30 cellular contexts compared by ENCODE assay signal in genomic region chr20:36196676-36197075, GRCh38. TPM values are rescaled to one million over a fixed set of nuclear protein-coding genes. Genes with fewer than 3 reads are reported as not detected.
"Had no signal": no experiment of that assay in that cellular context is flagged by ENCODE, and none has a peak within 500 bp of the region (broad histone marks: within the 10 kb centered on the region; RNA-seq: fewer than 3 reads in every experiment).

No MANE protein-coding gene starts in this region.

- H3K27ac ChIP-seq: brain microvascular endothelial cell, esophagus muscularis mucosa, foreskin keratinocyte, gastrocnemius medialis had no signal

- DNase-seq: activated CD4-positive, alpha-beta memory T cell treated with anti-CD3 and anti-CD28 coated beads, Interleukin-2, amount 10 ng/mL, durations not matched to agents 7 days and 5 days; activated CD4-positive, alpha-beta T cell treated with anti-CD3 and anti-CD28 coated beads for 1 hour; activated CD4-positive, alpha-beta T cell treated with anti-CD3 and anti-CD28 coated beads for 4 hours; activated CD4-positive, alpha-beta T cell treated with anti-CD3 and anti-CD28 coated beads, Interleukin-2, amount 10 ng/mL, durations not matched to agents 7 days and 5 days; activated CD4-positive, alpha-beta T cell treated with anti-CD3 and anti-CD28 coated beads, Interleukin-2, amount 50 U/mL, for 4 hours; activated CD8-positive, alpha-beta memory T cell treated with anti-CD3 and anti-CD28 coated beads, Interleukin-2, amount 50 U/mL, for 48 hours; activated gamma-delta T cell; activated naive CD4-positive, alpha-beta T cell; activated naive CD4-positive, alpha-beta T cell treated with anti-CD3 and anti-CD28 coated beads, Interleukin-2, amount 10 ng/mL, durations not matched to agents 7 days and 5 days; activated naive CD8-positive, alpha-beta T cell treated with anti-CD3 and anti-CD28 coated beads, Interleukin-2, amount 10 ng/mL, durations not matched to agents 7 days and 5 days; activated T-cell treated with anti-CD3 and anti-CD28 coated beads for 4 hours; activated T-cell treated with anti-CD3 and anti-CD28 coated beads, Interleukin-2, amount 50 U/mL, for 24 hours; activated T-cell treated with anti-CD3 and anti-CD28 coated beads, Interleukin-2, amount 50 U/mL, for 72 hours; amniotic stem cell; anterior cingulate cortex; brain microvascular endothelial cell; caudate nucleus; cortex of kidney; dermis blood vessel endothelial cell; effector CD4-positive, alpha-beta T cell; effector memory CD8-positive, alpha-beta T cell; erythroblast; gastrocnemius medialis; glutamatergic neuron; T-helper 2 cell had no signal

- ATAC-seq: activated naive CD4-positive, alpha-beta T cell treated with anti-CD3 and anti-CD28 coated beads, Interleukin-2, amount 50 U/mL, for 72 hours; activated T-cell treated with anti-CD3 and anti-CD28 coated beads, Interleukin-2, amount 50 U/mL, for 72 hours; effector memory CD8-positive, alpha-beta T cell; gastrocnemius medialis; WTC11 had no signal

- H3K9me3 ChIP-seq: esophagus muscularis mucosa, gastrocnemius medialis had no signal

- H3K36me3 ChIP-seq: brain microvascular endothelial cell, gastrocnemius medialis had no signal

- H3K27me3 ChIP-seq: brain microvascular endothelial cell, esophagus muscularis mucosa, gastrocnemius medialis had no signal

- H3K4me3 ChIP-seq: esophagus muscularis mucosa, gastrocnemius medialis had no signal

RNA-seq across cellular contexts. Expression of gene EPB41L1, which starts 42.1 kb away (rescaled TPM):
- total RNA-seq: T-helper 1 cell treated with Interleukin-12 subunit alpha and Interleukin-12 subunit beta and Interleukin-4 antibody, amounts not matched to agents 30 ng/mL and 1 ng/mL, for 36 hours had no signal
